8 cellular contexts compared by ENCODE assay signal in genomic region chr1:145424612-145425435, GRCh38. TPM values are rescaled to one million over a fixed set of nuclear protein-coding genes. Genes with fewer than 3 reads are reported as not detected.
A peak's percentile ranks its signal among the peaks of the same experiment; 100 is the strongest.
DNase-seq lines count a peak whose midpoint lies in the region; ATAC-seq, FAIRE-seq and TF ChIP-seq lines count a peak whose summit lies in the region.
"Not testable (repeated sequence)": the region's sequence is repeated elsewhere in the genome, so short reads cannot be mapped to it uniquely, and the experiment has no call there.

No MANE protein-coding gene starts in this region.

- H2AFZ ChIP-seq in HepG2 (ENCODE audit: low read length), result not testable (repeated sequence)
- peak overlapping the region; percentile 99 for H2AFZ ChIP-seq in smooth muscle cell (ENCODE audit: low read depth)

- in situ Hi-C loops in HepG2 (cut with HindIII; ENCODE audit: extremely low pct_ligation_motif_present, low pct_unique_long_range_greater_than_20kb), result not testable (repeated sequence)

- not testable (repeated sequence) for TF ChIP-seq RAD21 in HepG2 (CRISPR knock-in tag; IDR thresholded peaks at IDR 0.05)

- not testable (repeated sequence) for H3K4me1 ChIP-seq in duodenal mucosa (ENCODE audit: control insufficient read depth in 1 of 2, insufficient read depth in 2 of 2, low read length in 2 of 2); HepG2 (ENCODE audit: insufficient read depth, low read length); smooth muscle cell (ENCODE audit: low read depth)

- CTCF ChIA-PET in AG04449 (lab: Yijun Ruan, JAX); HepG2 (lab: Yijun Ruan, JAX; ENCODE audit: low intra/inter-chr PET ratio, low total read pairs): not testable (repeated sequence)

- BruUV-seq in HepG2 (replicated peaks; lab: Mats Ljungman, UMichigan), result TSS peak; percentile 44

- not testable (repeated sequence) for H3K9me3 ChIP-seq in duodenal mucosa (ENCODE audit: control insufficient read depth in 1 of 2, low read length in 2 of 2); HepG2 (ENCODE audit: low read length); smooth muscle cell (replicated peaks; ENCODE audit: low read depth)

- peak; percentile 69 for ATAC-seq in GM19035 (IDR thresholded peaks at IDR 0.05; ENCODE audit: unreplicated experiment)
- peak; percentile 48 for ATAC-seq in HG02973 (IDR thresholded peaks at IDR 0.05; ENCODE audit: unreplicated experiment)
- ATAC-seq in HepG2, result peak; percentile 96

- H3K36me3 ChIP-seq in duodenal mucosa (ENCODE audit: control insufficient read depth in 1 of 2, insufficient read depth in 2 of 2, low read length in 2 of 2); HepG2 (replicated peaks in 1 of 2; ENCODE audit: control insufficient read depth in 1 of 2, insufficient read depth in 2 of 2, low read length in 2 of 2); smooth muscle cell (ENCODE audit: low read depth): not testable (repeated sequence)

- not testable (repeated sequence) for H3K27ac ChIP-seq in duodenal mucosa (ENCODE audit: low read depth, low read length); HepG2 (ENCODE audit: extremely low read length, insufficient read depth, low read length); smooth muscle cell (ENCODE audit: low read depth)

- POLR2A ChIA-PET in AG04449 (lab: Yijun Ruan, JAX), result not testable (repeated sequence)
- POLR2A ChIA-PET in HepG2 (lab: Yijun Ruan, JAX), result interaction anchor here (0.6 kb wide), 1 partner anchor 40 kb away, joined by 3 read pairs; no protein-coding TSS in a partner anchor

- H3K27me3 ChIP-seq in duodenal mucosa (ENCODE audit: control insufficient read depth in 1 of 2, insufficient read depth in 2 of 2, low read length in 2 of 2); HepG2 (ENCODE audit: control insufficient read depth in 1 of 2, insufficient read depth in 2 of 2, low read length in 2 of 2): not testable (repeated sequence)
- H3K27me3 ChIP-seq in smooth muscle cell (ENCODE audit: low read depth), result peaks cover 25% of the 10 kb centered on the region

- not testable (repeated sequence) for H3K79me2 ChIP-seq in HepG2 (ENCODE audit: insufficient read depth, low read length); smooth muscle cell (ENCODE audit: low read depth)

- TF ChIP-seq CTCF in AG04449 (IDR thresholded peaks at IDR 0.05; ENCODE audit: insufficient read depth, low read length, missing control alignments); HepG2 (CRISPR knock-in tag; IDR thresholded peaks at IDR 0.05); smooth muscle cell (IDR thresholded peaks at IDR 0.05; ENCODE audit: borderline replicate concordance, insufficient read depth, poor library complexity, severe bottlenecking): not testable (repeated sequence)

- not testable (repeated sequence) for TF ChIP-seq EP300 in HepG2 (IDR thresholded peaks at IDR 0.05; ENCODE audit: low read depth in 2 of 2, low read length in 2 of 2); HepG2 (CRISPR knock-in tag; IDR thresholded peaks at IDR 0.05; ENCODE audit: borderline replicate concordance)

- TF ChIP-seq POLR2A in HepG2 (IDR thresholded peaks at IDR 0.05; ENCODE audit: insufficient read depth in 1 of 2, low read depth in 2 of 2, low read length in 2 of 2), result not testable (repeated sequence)

- WGBS in HepG2 (ENCODE audit: low lambda C conversion rate), result 0% methylated on average over 3 of the region's 59 CpGs
- WGBS in smooth muscle cell (ENCODE audit: low lambda C conversion rate), result 2% methylated on average over 20 of the region's 59 CpGs

- H4K20me1 ChIP-seq in HepG2 (ENCODE audit: insufficient read depth, low read length); smooth muscle cell (ENCODE audit: low read depth): not testable (repeated sequence)

- H3F3A ChIP-seq in smooth muscle cell (ENCODE audit: low read depth), result not testable (repeated sequence)

- not testable (repeated sequence) for FAIRE-seq in HepG2 (lab: Jason Lieb, UNC)

- not testable (repeated sequence) for H3K9ac ChIP-seq in duodenal mucosa (ENCODE audit: low read depth in 1 of 2, low read length in 2 of 2); smooth muscle cell (ENCODE audit: low read depth)
- peak overlapping the region; percentile 34; the same call in 1 of the 2 replicates for H3K9ac ChIP-seq in HepG2 (ENCODE audit: insufficient read depth, low read depth, low read length)

- H3K4me3 ChIP-seq in AG04449 (ENCODE audit: low read depth, low read length) (peak overlapping the region; percentile 64), duodenal mucosa (ENCODE audit: low read depth in 1 of 2, low read length in 2 of 2) (peak overlapping the region; percentile 69 to 77), HepG2 (replicated peaks in 1 of 3; ENCODE audit: insufficient read depth in 1 of 3, low read depth in 2 of 3, low read length in 3 of 3) (peak overlapping the region; percentile 48 to 76 (median 70); a peak in 5 of 6 replicates), smooth muscle cell (peak overlapping the region; percentile 91)

- not testable (repeated sequence) for DNase-seq in AG04449 (ENCODE audit: low read depth, low spot score); HepG2 (ENCODE audit: low spot score); smooth muscle cell (lab: John Stamatoyannopoulos, UW; ENCODE audit: unreplicated experiment)
- DNase-seq in NCI-H69 (lab: John Stamatoyannopoulos, UW), result peak; percentile 55
- peak; percentile 68 for DNase-seq in activated CD8-positive, alpha-beta memory T cell treated with anti-CD3 and anti-CD28 coated beads for 24 hours

- H3K4me2 ChIP-seq in HepG2 (ENCODE audit: low read depth, low read length), result peak overlapping the region; percentile 84
- H3K4me2 ChIP-seq in smooth muscle cell, result peak overlapping the region; percentile 97

- intact Hi-C loops in HepG2 (cut with micrococcal nuclease; ENCODE audit: unreplicated experiment), result not testable (repeated sequence)

TF ChIP-seq in HepG2, 621 proteins besides CTCF, POLR2A, EP300 and RAD21 (continues in another document):
- 0 out of 2 replicates have a peak, but pooled peaks have one; percentile 3 for TF ChIP-seq ZFP90 (CRISPR knock-in tag; IDR thresholded peaks at IDR 0.05; ENCODE audit: borderline replicate concordance)
- 0 out of 2 replicates have a peak, but pooled peaks have one; percentile 39 for TF ChIP-seq ETS1 (CRISPR knock-in tag; IDR thresholded peaks at IDR 0.05)
- peak; percentile 82 for TF ChIP-seq GFI1 (CRISPR knock-in tag; IDR thresholded peaks at IDR 0.05; ENCODE audit: borderline replicate concordance)
- 0 out of 2 replicates have a peak, but pooled peaks have one; percentile 9 for TF ChIP-seq ZNF501 (CRISPR knock-in tag; IDR thresholded peaks at IDR 0.05)
- TF ChIP-seq PHF21A (CRISPR knock-in tag; IDR thresholded peaks at IDR 0.05), result 0 out of 2 replicates have a peak, but pooled peaks have one; percentile 23
- TF ChIP-seq MTA1 (CRISPR knock-in tag; IDR thresholded peaks at IDR 0.05; ENCODE audit: borderline replicate concordance), result 0 out of 2 replicates have a peak, but pooled peaks have one; percentile 5
- TF ChIP-seq ZNF441 (CRISPR knock-in tag; IDR thresholded peaks at IDR 0.05; ENCODE audit: borderline replicate concordance), result 0 out of 2 replicates have a peak, but pooled peaks have one; percentile 9

RNA-seq across cellular contexts. Expression of gene NBPF20, which starts 0.6 kb away (rescaled TPM):
- total RNA-seq in HepG2 (2016; rRNA removed; fragmentation: Illumina TruSeq; extraction: Trizol), result 3.1 and 3.4 TPM in 2 replicates
- 0.35 and 0.61 TPM in 2 replicates for total RNA-seq in HepG2 (2016; cell fraction: cytosol; rRNA removed; fragmentation: Illumina TruSeq; extraction: Trizol; ENCODE audit: low read depth)
- total RNA-seq in HepG2 (2016; cell fraction: insoluble cytoplasmic fraction; rRNA removed; fragmentation: Illumina TruSeq; extraction: Trizol), result 2.8 TPM in 2 replicates
- 1.1 and 1.6 TPM in 2 replicates for total RNA-seq in HepG2 (2016; cell fraction: membrane; rRNA removed; fragmentation: Illumina TruSeq; extraction: Trizol)
- total RNA-seq in HepG2 (2016; cell fraction: nucleus; rRNA removed; fragmentation: Illumina TruSeq; extraction: Trizol), result 4.0 and 5.7 TPM in 2 replicates
- polyA plus RNA-seq in HepG2 (2011; rRNA removed), result 2.8 and 3.0 TPM in 2 replicates
- polyA plus RNA-seq in HepG2 (2011; cell fraction: cytosol; rRNA removed), result 1.2 and 2.2 TPM in 2 replicates
- 3.2 and 3.9 TPM in 2 replicates for polyA plus RNA-seq in HepG2 (2011; cell fraction: nucleus; rRNA removed)
- 1.3 and 2.5 TPM in 2 replicates for polyA plus RNA-seq in HepG2 (2012)
- polyA plus RNA-seq in HepG2 (2016; cell fraction: cytosol; fragmentation: Illumina TruSeq; extraction: Trizol; ENCODE audit: low read depth), result 0.24 and 0.36 TPM in 2 replicates
- polyA plus RNA-seq in HepG2 (2016; cell fraction: insoluble cytoplasmic fraction; fragmentation: Illumina TruSeq; extraction: Trizol; ENCODE audit: low read depth), result 1.6 and 1.7 TPM in 2 replicates
- polyA plus RNA-seq in HepG2 (2016; cell fraction: membrane; fragmentation: Illumina TruSeq; extraction: Trizol; ENCODE audit: low read depth), result 0.45 and 0.47 TPM in 2 replicates
- polyA plus RNA-seq in HepG2 (2016; cell fraction: nucleus; fragmentation: Illumina TruSeq; extraction: Trizol; ENCODE audit: insufficient read depth, low read depth), result 4.9 and 5.4 TPM in 2 replicates
- 3.0 and 8.7 TPM in 2 replicates for polyA minus RNA-seq in HepG2 (2011; rRNA and poly(A)+ RNA removed; ENCODE audit: low replicate concordance)
- polyA minus RNA-seq in HepG2 (2011; cell fraction: cytosol; rRNA and poly(A)+ RNA removed), result 1.1 and 1.6 TPM in 2 replicates
- 5.0 and 7.7 TPM in 2 replicates for polyA minus RNA-seq in HepG2 (2011; cell fraction: nucleus; rRNA and poly(A)+ RNA removed)
- total RNA-seq in smooth muscle cell, result 2.6 and 3.3 TPM in 2 replicates
- 0.91 and 1.7 TPM in 2 replicates for polyA plus RNA-seq in smooth muscle cell
